In genomic region chr6:88575536-88575935, GRCh38 we compare ENCODE assay signal across 23 cellular contexts.
DNase-seq lines count a peak whose midpoint lies in the region; FAIRE-seq and TF ChIP-seq lines count a peak whose summit lies in the region.
"Had no signal": no experiment of that assay in that cellular context is flagged by ENCODE, and none has a peak within 500 bp of the region (broad histone marks: within the 10 kb centered on the region; RNA-seq: fewer than 3 reads in every experiment).

No MANE protein-coding gene starts in this region.

- H3K79me1 ChIP-seq in mesendoderm (ENCODE audit: low read length), result no peaks in the 10 kb centered on the region

- no peaks in the 10 kb centered on the region for H3K4me1 ChIP-seq in adrenal gland (replicated peaks in 1 of 2)
- no peaks in the 10 kb centered on the region for H3K4me1 ChIP-seq in mesendoderm (ENCODE audit: control insufficient read depth, low read depth, low read length)
- H3K4me1 ChIP-seq: BE2C, BLaER1 had no signal

- no peaks in the 10 kb centered on the region for H3K36me3 Mint-ChIP-seq in osteocyte (ENCODE audit: unreplicated experiment)
- H3K36me3 Mint-ChIP-seq: CD14-positive monocyte; CD4-positive, alpha-beta memory T cell; CD4-positive, CD25-positive, alpha-beta regulatory T cell; CD8-positive, alpha-beta memory T cell had no signal

- H2AK5ac ChIP-seq in mesendoderm (ENCODE audit: low read length), result no peak overlapping the region

- H3K4me2 ChIP-seq in mesendoderm (ENCODE audit: low read length), result no peak overlapping the region
- H3K4me2 ChIP-seq: BLaER1 had no signal

- no peaks in the 10 kb centered on the region for H3K79me2 ChIP-seq in mesendoderm (ENCODE audit: control insufficient read depth, insufficient read depth, low read length)

- H3K27me3 Mint-ChIP-seq in osteocyte (ENCODE audit: unreplicated experiment), result peaks cover 20% of the 10 kb centered on the region

- no peak overlapping the region for H4K5ac ChIP-seq in mesendoderm (ENCODE audit: low read length)

- no peaks in the 10 kb centered on the region for H3K27me3 ChIP-seq in adrenal gland
- no peaks in the 10 kb centered on the region for H3K27me3 ChIP-seq in bronchial epithelial cell (ENCODE audit: control insufficient read depth, insufficient read depth, low read length)
- H3K27me3 ChIP-seq in mesendoderm (ENCODE audit: insufficient read depth, low read length, poor library complexity), result no peaks in the 10 kb centered on the region
- H3K27me3 ChIP-seq: BLaER1 had no signal

- H3K18ac ChIP-seq in mesendoderm (ENCODE audit: low read length), result no peak overlapping the region

- H4K8ac ChIP-seq in mesendoderm (ENCODE audit: low read depth, low read length), result no peak overlapping the region

- H3K9ac ChIP-seq in mesendoderm (ENCODE audit: low read length), result no peak overlapping the region
- H3K9ac ChIP-seq: BLaER1 had no signal

- no peak overlapping the region for H3K23ac ChIP-seq in mesendoderm (ENCODE audit: low read length)

- intact Hi-C loops in adrenal gland (cut with DNase I), result no loop called here

- H3K4ac ChIP-seq in mesendoderm (ENCODE audit: low read depth, low read length), result no peak overlapping the region

- FAIRE-seq in bronchial epithelial cell (lab: Jason Lieb, UNC) (peak; percentile 13), D721Med (lab: Jason Lieb, UNC) (no peak)
- FAIRE-seq: A204.1, G401.6, GM12891, GM19239 had no signal

- no peak overlapping the region for H2BK15ac ChIP-seq in mesendoderm (replicated peaks; ENCODE audit: low read depth)

- TF ChIP-seq POLR2A in adrenal gland (IDR thresholded peaks at IDR 0.05), result no peak

- no peaks in the 10 kb centered on the region for H3K9me3 ChIP-seq in adrenal gland (replicated peaks in 1 of 3)
- H3K9me3 ChIP-seq: BE2C had no signal

- no peak overlapping the region for H3K4me3 Mint-ChIP-seq in osteocyte (ENCODE audit: unreplicated experiment)
- H3K4me3 Mint-ChIP-seq: CD14-positive monocyte; CD4-positive, alpha-beta memory T cell; CD4-positive, CD25-positive, alpha-beta regulatory T cell; CD8-positive, alpha-beta memory T cell had no signal

- whole genome bisulfite sequencing in adrenal gland, 4 donors, result 29 to 41% (median 34%) methylated on average over 6 of the region's 6 CpGs
- WGBS in mesendoderm (ENCODE audit: extremely low coverage, insufficient coverage, low lambda C conversion rate), result no CpG with 5 or more reads among the region's 6 CpGs

- H3K27ac Mint-ChIP-seq in osteocyte (ENCODE audit: unreplicated experiment), result no peak overlapping the region
- H3K27ac Mint-ChIP-seq: CD14-positive monocyte; CD4-positive, alpha-beta memory T cell; CD4-positive, CD25-positive, alpha-beta regulatory T cell; CD8-positive, alpha-beta memory T cell had no signal

- H2BK5ac ChIP-seq in mesendoderm (ENCODE audit: low read length), result no peak overlapping the region

- DNase-seq in adrenal gland, result peak in 4 of 7 donors; percentile 32 to 56 (median 44)
- no peak for DNase-seq in bronchial epithelial cell (ENCODE audit: low read depth)
- DNase-seq in mesendoderm, result no peak
- peak; percentile 42 for DNase-seq in osteocyte (ENCODE audit: extremely low spot score, unreplicated experiment)
- DNase-seq in D721Med (ENCODE audit: insufficient read length, low spot score), result no peak
- no peak for DNase-seq in activated CD4-positive, CD25-positive, alpha-beta regulatory T cell treated with anti-CD3 and anti-CD28 coated beads, Interleukin-2, amount 50 U/mL, for 72 hours
- DNase-seq in activated CD4-positive, alpha-beta T cell treated with anti-CD3 and anti-CD28 coated beads, Interleukin-2, amount 50 U/mL, for 4 hours, result no peak
- DNase-seq: 8988T; ACHN; BE2C; C1 segment of cervical spinal cord; CD4-positive, alpha-beta memory T cell; CD4-positive, CD25-positive, alpha-beta regulatory T cell; CD8-positive, alpha-beta memory T cell; COR-L47; DMS79 treated with DMSO at 0.1 percent for 48 hours; GF-D8 had no signal

- no peaks in the 10 kb centered on the region for H3K36me3 ChIP-seq in adrenal gland (replicated peaks in 1 of 2)
- no peaks in the 10 kb centered on the region for H3K36me3 ChIP-seq in bronchial epithelial cell (ENCODE audit: control insufficient read depth, insufficient read depth, low read length)
- no peaks in the 10 kb centered on the region for H3K36me3 ChIP-seq in mesendoderm (ENCODE audit: control insufficient read depth, insufficient read depth, low read length)
- H3K36me3 ChIP-seq: BE2C, BLaER1 had no signal

- peak overlapping the region in 1 of 5 donors; percentile 64 for H3K27ac ChIP-seq in adrenal gland
- no peak overlapping the region for H3K27ac ChIP-seq in mesendoderm (ENCODE audit: low read depth, low read length)
- H3K27ac ChIP-seq: BLaER1 had no signal

- H3K9me3 Mint-ChIP-seq in osteocyte (ENCODE audit: unreplicated experiment), result no peaks in the 10 kb centered on the region

- TF ChIP-seq CTCF in adrenal gland (IDR thresholded peaks at IDR 0.05) (no peak), bronchial epithelial cell (IDR thresholded peaks at IDR 0.05; ENCODE audit: insufficient read depth, low read length, severe bottlenecking) (no peak), osteocyte (IDR thresholded peaks at IDR 0.05) (no peak), D721Med (IDR thresholded peaks at IDR 0.05; ENCODE audit: insufficient read depth, missing control alignments) (no peak)

- no peaks in the 10 kb centered on the region for H3K4me1 Mint-ChIP-seq in osteocyte (ENCODE audit: unreplicated experiment)
- H3K4me1 Mint-ChIP-seq: CD14-positive monocyte; CD4-positive, alpha-beta memory T cell; CD4-positive, CD25-positive, alpha-beta regulatory T cell; CD8-positive, alpha-beta memory T cell had no signal

- H2BK120ac ChIP-seq in mesendoderm (ENCODE audit: low read depth, low read length), result peak overlapping the region; percentile 17

- no peak overlapping the region for H3K56ac ChIP-seq in mesendoderm (ENCODE audit: low read length)

- H3K4me3 ChIP-seq in adrenal gland, result no peak overlapping the region
- no peak overlapping the region for H3K4me3 ChIP-seq in bronchial epithelial cell (ENCODE audit: low read depth, low read length)
- H3K4me3 ChIP-seq in mesendoderm (ENCODE audit: low read length), result no peak overlapping the region
- H3K4me3 ChIP-seq: BLaER1 had no signal

Comparison
In these comparisons a context has a peak if more than half of its experiments do, and no peak if none do; other contexts are left out.
1. DNase-seq: peak in adrenal gland (4 of 7) and osteocyte (single experiment); none in bronchial epithelial cell (single experiment), mesendoderm (single experiment), D721Med (single experiment), activated CD4-positive, CD25-positive, alpha-beta regulatory T cell treated with anti-CD3 and anti-CD28 coated beads, Interleukin-2, amount 50 U/mL, for 72 hours (single experiment) and activated CD4-positive, alpha-beta T cell treated with anti-CD3 and anti-CD28 coated beads, Interleukin-2, amount 50 U/mL, for 4 hours (0 of 2).